ENCODE assay signal across 8 cellular contexts in the genomic region with DNA sequence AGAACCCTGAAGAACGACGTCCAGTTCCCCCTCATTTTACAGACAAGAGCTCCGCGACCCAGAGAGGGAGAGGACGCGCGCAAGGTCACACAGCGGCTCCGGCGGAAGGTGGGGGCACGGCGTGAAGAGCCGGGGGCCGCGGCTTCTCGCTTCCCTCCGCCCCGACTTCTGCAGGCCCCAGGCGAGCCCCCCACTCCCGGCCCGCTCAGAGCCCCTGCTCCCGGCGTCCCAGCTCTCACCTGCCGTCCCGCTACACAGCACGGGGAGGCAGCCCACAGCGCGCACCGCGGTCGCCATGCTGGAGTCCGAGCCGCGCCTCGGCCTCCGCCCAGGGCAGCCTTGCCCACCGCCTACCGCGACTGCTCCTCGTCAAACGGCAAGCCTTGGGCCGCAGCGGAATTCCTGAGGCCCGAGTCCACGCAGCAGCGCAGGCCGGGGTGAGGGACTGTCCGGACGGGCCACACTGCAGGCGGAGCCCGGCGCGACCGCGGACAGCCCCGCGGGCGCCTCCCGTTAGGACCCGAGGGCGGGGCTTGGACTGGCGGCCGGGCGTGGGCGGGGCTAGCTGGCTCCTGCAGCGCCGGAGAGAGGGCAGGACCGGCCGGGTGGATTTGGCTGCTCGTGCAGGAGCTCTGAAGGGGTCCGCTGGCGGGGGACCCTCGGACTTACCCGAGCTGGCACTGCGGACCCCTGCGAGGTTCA. TPM values are rescaled to one million over a fixed set of nuclear protein-coding genes. Genes with fewer than 3 reads are reported as not detected.
A peak's percentile ranks its signal among the peaks of the same experiment; 100 is the strongest.
DNase-seq lines count a peak whose midpoint lies in the region; ATAC-seq and TF ChIP-seq lines count a peak whose summit lies in the region.

Gene MRPS5, minus strand, starts transcription at position 314 of the 702 bp plus-strand sequence. Its CDS starts 17 bp downstream, at position 297.

- peak; percentile 94 for ATAC-seq in GM18868 (IDR thresholded peaks at IDR 0.05; ENCODE audit: unreplicated experiment)
- peak; percentile 89 for ATAC-seq in HG03103 (IDR thresholded peaks at IDR 0.05; ENCODE audit: low read depth, unreplicated experiment)
- peak; percentile 91 to 94 for ATAC-seq in activated CD4-positive, CD25-positive, alpha-beta regulatory T cell treated with anti-CD3 and anti-CD28 coated beads, Interleukin-2, amount 50 U/mL, for 24 hours
- ATAC-seq in central memory CD8-positive, alpha-beta T cell (replicated peaks; ENCODE audit: extremely low read depth, poor library complexity, severe bottlenecking): peak; percentile 86

- H3K36me3 ChIP-seq in kidney epithelial cell (ENCODE audit: control insufficient read depth, insufficient read depth, low read length): no peaks in the 10 kb centered on the region

- TF ChIP-seq CTCF in AG04450 (IDR thresholded peaks at IDR 0.05; ENCODE audit: low read depth, low read length) (0 out of 2 replicates have a peak, but pooled peaks have one; percentile 10), kidney epithelial cell (IDR thresholded peaks at IDR 0.05; ENCODE audit: insufficient read depth, low read length, poor library complexity, severe bottlenecking) (no peak)

- peak within 1 kb of the TSS; percentile 95 for H3K27ac Mint-ChIP-seq in central memory CD8-positive, alpha-beta T cell (ENCODE audit: low read depth)

- H3K4me3 ChIP-seq in AG04450 (ENCODE audit: low read depth, low read length): peak within 1 kb of the TSS; percentile 99
- peak within 1 kb of the TSS; percentile 55 for H3K4me3 ChIP-seq in kidney epithelial cell (ENCODE audit: low read depth, low read length)

- POLR2A ChIA-PET in AG04450 (lab: Yijun Ruan, JAX): interaction anchor here (0.6 to 2.1 kb wide), 5 partner anchors 13 to 45 kb away, joined by 3 to 10 read pairs (median 5); partner anchors contain the start of genes ZNF2 and ZNF514

- H3K9me3 ChIP-seq in AG04450 (ENCODE audit: control insufficient read depth, insufficient read depth, low read length): no peaks in the 10 kb centered on the region

- H3K27me3 Mint-ChIP-seq in central memory CD8-positive, alpha-beta T cell: no peaks in the 10 kb centered on the region

- H3K27me3 ChIP-seq in AG04450 (ENCODE audit: control insufficient read depth, insufficient read depth, low read length) (no peaks in the 10 kb centered on the region), kidney epithelial cell (ENCODE audit: control insufficient read depth, insufficient read depth, low read length) (no peaks in the 10 kb centered on the region)

- H3K4me3 Mint-ChIP-seq in central memory CD8-positive, alpha-beta T cell: peak within 1 kb of the TSS; percentile 97

- H3K4me1 Mint-ChIP-seq in central memory CD8-positive, alpha-beta T cell: peaks cover 46% of the 10 kb centered on the region

- DNase-seq in AG04450 (ENCODE audit: low read depth, low spot score) (peak; percentile 3), NCI-H2227 treated with DMSO at 0.1 percent for 48 hours (lab: John Stamatoyannopoulos, UW) (peak; percentile 77), kidney epithelial cell (ENCODE audit: low read depth) (no peak)
- peak; percentile 68 to 83 for DNase-seq in central memory CD8-positive, alpha-beta T cell (ENCODE audit: low spot score in 2 of 2)
- peak; percentile 82 to 89 for DNase-seq in stimulated activated CD4-positive, alpha-beta T cell treated with anti-CD3 and anti-CD28 coated beads, Interleukin-15, amount 100 ng/mL, for 48 hours (ENCODE audit: low read depth in 2 of 2)

- peaks cover 11% of the 10 kb centered on the region for H3K36me3 Mint-ChIP-seq in central memory CD8-positive, alpha-beta T cell (ENCODE audit: insufficient read depth)

- peak within 1 kb of the TSS; percentile 77 for H3K27ac ChIP-seq in AG04450 (ENCODE audit: low read depth, low read length)

- no peaks in the 10 kb centered on the region for H3K9me3 Mint-ChIP-seq in central memory CD8-positive, alpha-beta T cell

- CTCF ChIA-PET in AG04450 (lab: Charles Lee): interaction anchor here (0.6 to 1.2 kb wide), 6 partner anchors 20 to 136 kb away, joined by 3 to 4 read pairs (median 3); no protein-coding TSS in a partner anchor

RNA-seq across cellular contexts. Expression of gene MRPS5, which starts in this region (rescaled TPM):
- 50.2 and 55.7 TPM in 2 replicates for polyA plus RNA-seq in AG04450 (2011; rRNA removed)
- polyA minus RNA-seq in AG04450 (2011; rRNA and poly(A)+ RNA removed): 33.1 and 38.9 TPM in 2 replicates
- 44.9 and 66.1 TPM in 2 replicates for total RNA-seq in kidney epithelial cell
